In the genomic region with DNA sequence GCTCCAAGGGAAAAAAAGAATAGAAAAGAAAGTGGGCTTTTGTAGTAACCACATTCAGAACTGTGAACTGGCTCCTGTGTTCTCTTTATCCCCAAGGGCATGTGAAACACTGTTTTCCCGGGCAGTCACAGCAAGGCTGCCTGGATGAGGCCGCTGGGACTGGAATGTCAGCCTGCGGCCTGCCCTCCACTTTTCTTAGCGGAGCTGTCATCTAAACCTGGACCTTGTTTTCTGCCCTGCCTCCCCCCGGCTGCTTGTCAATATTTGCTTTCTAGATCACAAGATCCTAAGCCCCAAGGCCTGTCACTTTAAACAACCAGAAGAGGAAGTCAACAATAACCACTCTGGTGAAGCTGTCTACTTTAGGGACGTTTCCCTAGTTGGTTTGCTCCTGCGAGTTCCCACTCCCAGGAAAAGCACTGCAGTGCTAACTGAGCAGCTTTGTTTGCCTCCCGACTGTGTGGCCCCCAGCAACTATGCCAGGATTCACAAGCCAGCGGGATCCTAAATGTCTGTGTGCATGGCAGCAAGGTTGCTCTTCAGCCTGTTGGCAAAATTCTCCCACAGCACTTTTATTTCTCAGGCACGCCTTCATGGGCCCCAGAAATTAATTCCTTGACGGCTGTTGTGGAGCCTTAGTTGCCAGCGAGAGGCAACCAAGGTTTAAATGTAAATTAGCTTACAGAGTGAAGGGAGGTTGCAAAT, we compare ENCODE assay signal across 1 cellular context.
TF ChIP-seq lines count a peak whose summit lies in the region.

No MANE protein-coding gene starts in this region.

TF ChIP-seq in HepG2, 621 proteins besides CTCF, POLR2A, EP300 and RAD21 (continued from another document):
- TF ChIP-seq, protein P1, sequence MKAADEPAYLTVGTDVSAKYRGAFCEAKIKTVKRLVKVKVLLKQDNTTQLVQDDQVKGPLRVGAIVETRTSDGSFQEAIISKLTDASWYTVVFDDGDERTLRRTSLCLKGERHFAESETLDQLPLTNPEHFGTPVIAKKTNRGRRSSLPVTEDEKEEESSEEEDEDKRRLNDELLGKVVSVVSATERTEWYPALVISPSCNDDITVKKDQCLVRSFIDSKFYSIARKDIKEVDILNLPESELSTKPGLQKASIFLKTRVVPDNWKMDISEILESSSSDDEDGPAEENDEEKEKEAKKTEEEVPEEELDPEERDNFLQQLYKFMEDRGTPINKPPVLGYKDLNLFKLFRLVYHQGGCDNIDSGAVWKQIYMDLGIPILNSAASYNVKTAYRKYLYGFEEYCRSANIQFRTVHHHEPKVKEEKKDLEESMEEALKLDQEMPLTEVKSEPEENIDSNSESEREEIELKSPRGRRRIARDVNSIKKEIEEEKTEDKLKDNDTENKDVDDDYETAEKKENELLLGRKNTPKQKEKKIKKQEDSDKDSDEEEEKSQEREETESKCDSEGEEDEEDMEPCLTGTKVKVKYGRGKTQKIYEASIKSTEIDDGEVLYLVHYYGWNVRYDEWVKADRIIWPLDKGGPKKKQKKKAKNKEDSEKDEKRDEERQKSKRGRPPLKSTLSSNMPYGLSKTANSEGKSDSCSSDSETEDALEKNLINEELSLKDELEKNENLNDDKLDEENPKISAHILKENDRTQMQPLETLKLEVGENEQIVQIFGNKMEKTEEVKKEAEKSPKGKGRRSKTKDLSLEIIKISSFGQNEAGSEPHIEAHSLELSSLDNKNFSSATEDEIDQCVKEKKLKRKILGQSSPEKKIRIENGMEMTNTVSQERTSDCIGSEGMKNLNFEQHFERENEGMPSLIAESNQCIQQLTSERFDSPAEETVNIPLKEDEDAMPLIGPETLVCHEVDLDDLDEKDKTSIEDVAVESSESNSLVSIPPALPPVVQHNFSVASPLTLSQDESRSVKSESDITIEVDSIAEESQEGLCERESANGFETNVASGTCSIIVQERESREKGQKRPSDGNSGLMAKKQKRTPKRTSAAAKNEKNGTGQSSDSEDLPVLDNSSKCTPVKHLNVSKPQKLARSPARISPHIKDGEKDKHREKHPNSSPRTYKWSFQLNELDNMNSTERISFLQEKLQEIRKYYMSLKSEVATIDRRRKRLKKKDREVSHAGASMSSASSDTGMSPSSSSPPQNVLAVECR (CRISPR knock-in tag; IDR thresholded peaks at IDR 0.05; ENCODE audit: borderline replicate concordance) = peak; percentile 90; the same call in 1 of the 2 replicates
- TF ChIP-seq MXD4 (CRISPR knock-in tag; IDR thresholded peaks at IDR 0.05) (peak; percentile 78), ZFAT (CRISPR knock-in tag; conservative IDR thresholded peaks at IDR 0.05) (0 out of 2 replicates have a peak, but pooled peaks have one; percentile 32), ZNF563 (CRISPR knock-in tag; IDR thresholded peaks at IDR 0.05) (peak; percentile 84; the same call in 1 of the 2 replicates), POGK (CRISPR knock-in tag; conservative IDR thresholded peaks at IDR 0.05) (peak; percentile 95), GABPB1 (CRISPR knock-in tag; IDR thresholded peaks at IDR 0.05) (peak; percentile 71), FOXA1 (IDR thresholded peaks at IDR 0.05) (peak; percentile 99), FOXA1 (CRISPR knock-in tag; IDR thresholded peaks at IDR 0.05) (peak; percentile 100), ZSCAN12 (CRISPR knock-in tag; IDR thresholded peaks at IDR 0.05) (peak; percentile 98; the same call in 1 of the 2 replicates), ZNF772 (CRISPR knock-in tag; IDR thresholded peaks at IDR 0.05) (peak; percentile 54; the same call in 1 of the 2 replicates), ZSCAN29 (CRISPR knock-in tag; conservative IDR thresholded peaks at IDR 0.05) (peak; percentile 98), SNAPC5 (CRISPR knock-in tag; IDR thresholded peaks at IDR 0.05; ENCODE audit: borderline replicate concordance) (no peak), KLF11 (CRISPR knock-in tag; IDR thresholded peaks at IDR 0.05) (no peak; the same call in 1 of the 2 replicates), ZMYM2 (CRISPR knock-in tag; IDR thresholded peaks at IDR 0.05) (peak; percentile 67; the same call in 1 of the 2 replicates)
